ENCODE assay signal across 13 cellular contexts in the genomic region with DNA sequence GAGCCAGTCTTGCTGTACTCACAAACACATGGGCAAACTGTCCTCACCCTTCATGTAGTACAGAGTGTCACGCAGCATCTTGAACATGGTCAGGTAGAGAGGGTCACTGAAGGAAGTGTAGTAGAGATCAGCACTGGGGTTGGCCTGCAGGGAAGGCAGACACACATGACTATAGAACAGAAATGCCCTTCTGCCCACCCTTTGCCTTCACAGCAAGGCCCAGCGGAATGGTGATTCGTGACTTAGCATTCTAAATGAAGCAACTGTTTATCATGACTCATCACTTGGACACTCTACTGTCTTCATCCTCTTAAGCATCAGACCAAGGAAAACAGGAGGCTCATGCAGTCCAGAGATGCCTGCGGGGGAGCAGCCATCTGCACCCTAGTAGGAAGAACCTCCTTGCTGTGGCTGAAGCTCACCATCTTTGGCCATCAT. TPM values are rescaled to one million over a fixed set of nuclear protein-coding genes. Genes with fewer than 3 reads are reported as not detected.
DNase-seq lines count a peak whose midpoint lies in the region; ATAC-seq and TF ChIP-seq lines count a peak whose summit lies in the region.
"Had no signal": no experiment of that assay in that cellular context is flagged by ENCODE, and none has a peak within 500 bp of the region (broad histone marks: within the 10 kb centered on the region; RNA-seq: fewer than 3 reads in every experiment).

No MANE protein-coding gene starts in this region.

- no peaks in the 10 kb centered on the region for H3K9me3 ChIP-seq in aorta (ENCODE audit: control insufficient read depth, low read length)
- H3K9me3 ChIP-seq in prostate gland: no peaks in the 10 kb centered on the region
- H3K9me3 ChIP-seq in colonic mucosa: no peaks in the 10 kb centered on the region

- DNase-seq in stimulated activated naive CD8-positive, alpha-beta T cell treated with anti-CD3 and anti-CD28 coated beads, Interleukin-15, Interleukin-2, amounts not matched to agents 100 U/mL and 50 U/mL, for 24 hours: no peak
- peak; percentile 88 for DNase-seq in amniotic stem cell (lab: John Stamatoyannopoulos, UW)
- DNase-seq in hippocampal formation (lab: John Stamatoyannopoulos, UW): peak; percentile 12 to 14
- DNase-seq in aorta: no peak
- DNase-seq in prostate gland (ENCODE audit: low spot score): no peak
- DNase-seq in DMS79 (lab: John Stamatoyannopoulos, UW): no peak
- DNase-seq in colonic mucosa: no peak
- DNase-seq: NCI-H2029; retina; stimulated activated naive CD8-positive, alpha-beta T cell treated with anti-CD3 and anti-CD28 coated beads, Interleukin-15, amount 100 ng/mL, for 72 hours had no signal

- peak overlapping the region; percentile 45 for H3K27ac Mint-ChIP-seq in stimulated activated naive CD8-positive, alpha-beta T cell treated with anti-CD3 and anti-CD28 coated beads, Interleukin-15, Interleukin-2, amounts not matched to agents 100 ng/mL and 50 ng/mL, for 24 hours
- H3K27ac Mint-ChIP-seq: activated naive CD4-positive, alpha-beta T cell treated with anti-CD3 and anti-CD28 coated beads, Interleukin-2, amount 50 U/mL, for 24 hours; T-helper 2 cell treated with Interferon-gamma antibody and Interleukin-4, amounts not matched to agents 5 μg/mL and 100 μg/mL, for 36 hours had no signal

- peaks cover 72% of the 10 kb centered on the region for H3K36me3 Mint-ChIP-seq in stimulated activated naive CD8-positive, alpha-beta T cell treated with anti-CD3 and anti-CD28 coated beads, Interleukin-15, Interleukin-2, amounts not matched to agents 100 ng/mL and 50 ng/mL, for 24 hours (ENCODE audit: low read depth)

- 89 to 93% methylated on average over 4 of the region's 4 CpGs for WGBS in aorta, 2 donors
- WGBS in prostate gland: 84% methylated on average over 4 of the region's 4 CpGs

- TF ChIP-seq POLR2A in prostate gland (IDR thresholded peaks at IDR 0.05): no peak

- H3K4me1 ChIP-seq in aorta (ENCODE audit: control insufficient read depth in 1 of 2, insufficient read depth in 2 of 2, low read length in 2 of 2) (no peaks in the 10 kb centered on the region), prostate gland (replicated peaks) (no peaks in the 10 kb centered on the region), colonic mucosa (no peaks in the 10 kb centered on the region)

- no peak overlapping the region for H3K9ac ChIP-seq in colonic mucosa (ENCODE audit: low read depth in 2 of 2, low read length in 2 of 2)

- no peak for TF ChIP-seq CTCF in prostate gland (IDR thresholded peaks at IDR 0.05)
- no peak for TF ChIP-seq CTCF in colonic mucosa (IDR thresholded peaks at IDR 0.05)

- H3K4me3 Mint-ChIP-seq in stimulated activated naive CD8-positive, alpha-beta T cell treated with anti-CD3 and anti-CD28 coated beads, Interleukin-15, Interleukin-2, amounts not matched to agents 100 ng/mL and 50 ng/mL, for 24 hours: no peak overlapping the region
- H3K4me3 Mint-ChIP-seq: activated naive CD4-positive, alpha-beta T cell treated with anti-CD3 and anti-CD28 coated beads, Interleukin-2, amount 50 U/mL, for 24 hours; stimulated activated naive CD8-positive, alpha-beta T cell treated with anti-CD3 and anti-CD28 coated beads, Interleukin-15, amount 100 ng/mL, for 72 hours; T-helper 2 cell treated with Interferon-gamma antibody and Interleukin-4, amounts not matched to agents 5 μg/mL and 100 μg/mL, for 36 hours had no signal

- H3K4me3 ChIP-seq in aorta (ENCODE audit: low read length in 2 of 2) (no peak overlapping the region), prostate gland (no peak overlapping the region), colonic mucosa (no peak overlapping the region)

- peaks cover 8 to 21% of the 10 kb centered on the region in 2 donors for H3K36me3 ChIP-seq in aorta (ENCODE audit: control insufficient read depth in 1 of 2, insufficient read depth in 2 of 2, low read length in 1 of 2)
- H3K36me3 ChIP-seq in prostate gland: peaks cover 5 to 26% of the 10 kb centered on the region in 2 donors
- peaks cover 23% of the 10 kb centered on the region for H3K36me3 ChIP-seq in colonic mucosa

- H3K27ac ChIP-seq in aorta (ENCODE audit: low read depth in 1 of 2, low read length in 2 of 2) (no peak overlapping the region), prostate gland (no peak overlapping the region), colonic mucosa (no peak overlapping the region)

- intact Hi-C loops in aorta (cut with DNase I): no loop called here
- intact Hi-C loops in prostate gland (cut with DNase I): no loop called here
- intact Hi-C loops in colonic mucosa (cut with DNase I): no loop called here

- no peaks in the 10 kb centered on the region for H3K27me3 Mint-ChIP-seq in stimulated activated naive CD8-positive, alpha-beta T cell treated with anti-CD3 and anti-CD28 coated beads, Interleukin-15, Interleukin-2, amounts not matched to agents 100 ng/mL and 50 ng/mL, for 24 hours
- H3K27me3 Mint-ChIP-seq: activated naive CD4-positive, alpha-beta T cell treated with anti-CD3 and anti-CD28 coated beads, Interleukin-2, amount 50 U/mL, for 24 hours; stimulated activated naive CD8-positive, alpha-beta T cell treated with anti-CD3 and anti-CD28 coated beads, Interleukin-15, amount 100 ng/mL, for 72 hours had no signal

- H3K27me3 ChIP-seq in aorta (ENCODE audit: control insufficient read depth in 1 of 2, insufficient read depth in 2 of 2, low read length in 1 of 2) (no peaks in the 10 kb centered on the region), prostate gland (replicated peaks; ENCODE audit: insufficient read depth) (no peaks in the 10 kb centered on the region), colonic mucosa (no peaks in the 10 kb centered on the region)

- no peak for ATAC-seq in stimulated activated naive CD8-positive, alpha-beta T cell treated with anti-CD3 and anti-CD28 coated beads, Interleukin-15, Interleukin-2, amounts not matched to agents 100 U/mL and 50 U/mL, for 24 hours
- peak; percentile 22 for ATAC-seq in aorta (ENCODE audit: low FRiP score)
- ATAC-seq: stimulated activated naive CD8-positive, alpha-beta T cell treated with anti-CD3 and anti-CD28 coated beads, Interleukin-15, amount 100 ng/mL, for 72 hours had no signal

- H3K4me1 Mint-ChIP-seq in stimulated activated naive CD8-positive, alpha-beta T cell treated with anti-CD3 and anti-CD28 coated beads, Interleukin-15, Interleukin-2, amounts not matched to agents 100 ng/mL and 50 ng/mL, for 24 hours (ENCODE audit: low read depth): peaks cover 22% of the 10 kb centered on the region

- no peaks in the 10 kb centered on the region for H3K9me3 Mint-ChIP-seq in stimulated activated naive CD8-positive, alpha-beta T cell treated with anti-CD3 and anti-CD28 coated beads, Interleukin-15, Interleukin-2, amounts not matched to agents 100 ng/mL and 50 ng/mL, for 24 hours
- H3K9me3 Mint-ChIP-seq: activated naive CD4-positive, alpha-beta T cell treated with anti-CD3 and anti-CD28 coated beads, Interleukin-2, amount 50 U/mL, for 24 hours; stimulated activated naive CD8-positive, alpha-beta T cell treated with anti-CD3 and anti-CD28 coated beads, Interleukin-15, amount 100 ng/mL, for 72 hours; T-helper 2 cell treated with Interferon-gamma antibody and Interleukin-4, amounts not matched to agents 5 μg/mL and 100 μg/mL, for 36 hours had no signal

RNA-seq across cellular contexts. Expression of gene SERPIND1, which starts 33.4 kb away (rescaled TPM):
- total RNA-seq in aorta (under 1 TPM in 1 of 2 donors, not detected in 1; 0.15 TPM), prostate gland (not detected), colonic mucosa (under 1 TPM in 1 of 2 donors, not detected in 1; 0.32 TPM)
- under 1 TPM; 0.23 to 0.38 TPM for polyA plus RNA-seq in aorta

RNA-seq across cellular contexts. Expression of gene PI4KA, which starts 51.3 kb away (rescaled TPM):
- 100 to 1,000 TPM in 1 of 2 donors, 10 to 100 TPM in 1; 88.6 to 107 TPM for total RNA-seq in aorta
- polyA plus RNA-seq in aorta: 10 to 100 TPM; 21.9 to 61.0 TPM
- 100 to 1,000 TPM in 1 of 2 donors, 10 to 100 TPM in 1; 74.2 to 115 TPM for total RNA-seq in prostate gland
- 10 to 100 TPM; 69.4 to 86.8 TPM for total RNA-seq in colonic mucosa

RNA-seq across cellular contexts. Expression of gene SNAP29, which starts 51.5 kb away (rescaled TPM):
- 10 to 100 TPM; 21.7 to 25.5 TPM for total RNA-seq in aorta
- polyA plus RNA-seq in aorta: 10 to 100 TPM; 19.2 to 22.9 TPM
- total RNA-seq in prostate gland: 10 to 100 TPM; 19.1 to 24.1 TPM
- 10 to 100 TPM; 25.3 to 39.0 TPM for total RNA-seq in colonic mucosa

Comparison
In these comparisons a context has a peak if more than half of its experiments do, and no peak if none do; other contexts are left out.
1. DNase-seq: peak in amniotic stem cell (single experiment) and hippocampal formation (2 of 2); none in stimulated activated naive CD8-positive, alpha-beta T cell treated with anti-CD3 and anti-CD28 coated beads, Interleukin-15, Interleukin-2, amounts not matched to agents 100 U/mL and 50 U/mL, for 24 hours (single experiment), aorta (0 of 2), prostate gland (single experiment), DMS79 (single experiment) and colonic mucosa (single experiment).